Comparison of ENCODE assay signal across 8 cellular contexts in genomic region chr7:26375604-26376207, GRCh38.
A peak's percentile ranks its signal among the peaks of the same experiment; 100 is the strongest.
DNase-seq lines count a peak whose midpoint lies in the region; ATAC-seq, FAIRE-seq and TF ChIP-seq lines count a peak whose summit lies in the region.

No MANE protein-coding gene starts in this region.

- H3K36me3 Mint-ChIP-seq in CD4-positive, alpha-beta memory T cell: peaks cover 15 to 18% of the 10 kb centered on the region in 2 donors
- peaks cover 4% of the 10 kb centered on the region for H3K36me3 Mint-ChIP-seq in neural progenitor cell

- TF ChIP-seq CTCF in MM.1S (IDR thresholded peaks at IDR 0.05; ENCODE audit: low read length) (no peak), GM12878 (IDR thresholded peaks at IDR 0.05 in 2 of 3, conservative IDR thresholded peaks at IDR 0.05 in 1 of 3; ENCODE audit: control insufficient read depth in 2 of 3, extremely low read depth in 1 of 3, insufficient read depth in 1 of 3, low read depth in 3 of 3, low read length in 3 of 3) (no peak), neural progenitor cell (IDR thresholded peaks at IDR 0.05) (no peak)

- no peaks in the 10 kb centered on the region for H3K9me2 ChIP-seq in MM.1S (replicated peaks; ENCODE audit: insufficient read depth, low read length)

- H3K27ac Mint-ChIP-seq in CD4-positive, alpha-beta memory T cell: no peak overlapping the region
- peak overlapping the region; percentile 95 for H3K27ac Mint-ChIP-seq in neural progenitor cell

- TF ChIP-seq POLR2A in GM12878 (IDR thresholded peaks at IDR 0.05; ENCODE audit: low read depth, low read length): no peak

- H3K27me3 Mint-ChIP-seq in CD4-positive, alpha-beta memory T cell: peaks cover 13 to 23% of the 10 kb centered on the region in 2 donors
- H3K27me3 Mint-ChIP-seq in neural progenitor cell (ENCODE audit: insufficient read depth, low read depth): no peaks in the 10 kb centered on the region

- H3K4me1 Mint-ChIP-seq in CD4-positive, alpha-beta memory T cell: peaks cover 0 to 7% (median 5%) of the 10 kb centered on the region in 4 donors
- H3K4me1 Mint-ChIP-seq in neural progenitor cell: peaks cover 39% of the 10 kb centered on the region

- SMC1A ChIA-PET in GM12878 (lab: Charles Lee; ENCODE audit: uncharacterized antibody, unreplicated experiment): interaction anchor here (0.9 to 1.9 kb wide), 12 partner anchors 8 to 497 kb away, joined by 3 to 7 read pairs (median 4); no protein-coding TSS in a partner anchor

- H2AFZ ChIP-seq in MM.1S (ENCODE audit: low read length) (no peak overlapping the region), GM12878 (ENCODE audit: control insufficient read depth, low read depth, low read length) (no peak overlapping the region), neural progenitor cell (replicated peaks) (peak overlapping the region; percentile 21)

- H3K27ac ChIP-seq in CD4-positive, alpha-beta memory T cell (ENCODE audit: low read depth, low read length): no peak overlapping the region
- H3K27ac ChIP-seq in MM.1S (ENCODE audit: low read length) (no peak overlapping the region), GM12878 (ENCODE audit: control insufficient read depth, insufficient read depth) (no peak overlapping the region), neural progenitor cell (no peak overlapping the region)

- peak overlapping the region; percentile 98 for H3K4me2 ChIP-seq in MM.1S (ENCODE audit: low read depth, low read length)
- peak overlapping the region; percentile 99 for H3K4me2 ChIP-seq in GM12878 (ENCODE audit: control insufficient read depth, insufficient read depth)
- peak overlapping the region; percentile 85 for H3K4me2 ChIP-seq in neural progenitor cell

- peak overlapping the region; percentile 46 to 79 (median 73) for H3K4me3 Mint-ChIP-seq in CD4-positive, alpha-beta memory T cell
- peak overlapping the region; percentile 95 for H3K4me3 Mint-ChIP-seq in neural progenitor cell

- no peaks in the 10 kb centered on the region for H3K79me2 ChIP-seq in MM.1S (ENCODE audit: low read length)
- no peaks in the 10 kb centered on the region for H3K79me2 ChIP-seq in GM12878 (ENCODE audit: control insufficient read depth, insufficient read depth, low read length)
- H3K79me2 ChIP-seq in neural progenitor cell (ENCODE audit: low read depth): no peaks in the 10 kb centered on the region

- peak; percentile 8 for ATAC-seq in GM19372 (IDR thresholded peaks at IDR 0.05; ENCODE audit: low read depth, unreplicated experiment)
- no peak for ATAC-seq in GM12878

- BruUV-seq in GM12878 (replicated peaks; lab: Mats Ljungman, UMichigan): no TSS peak

- POLR2A ChIA-PET in CD4-positive, alpha-beta memory T cell (lab: Charles Lee; ENCODE audit: partially characterized antibody): interaction anchor here (1.4 kb wide), 1 partner anchor 11 kb away, joined by 4 read pairs; no protein-coding TSS in a partner anchor
- POLR2A ChIA-PET in GM12878 (lab: Charles Lee): no interaction called here

- H3K36me3 ChIP-seq in CD4-positive, alpha-beta memory T cell (ENCODE audit: insufficient read depth, low read length): no peaks in the 10 kb centered on the region
- H3K36me3 ChIP-seq in MM.1S (replicated peaks; ENCODE audit: insufficient read depth, low read length): no peaks in the 10 kb centered on the region
- no peaks in the 10 kb centered on the region; a peak in 1 of 4 replicates for H3K36me3 ChIP-seq in GM12878 (ENCODE audit: control insufficient read depth in 2 of 2, insufficient read depth in 2 of 2, low read length in 1 of 2)
- H3K36me3 ChIP-seq in neural progenitor cell: no peaks in the 10 kb centered on the region

- H3K9me3 Mint-ChIP-seq in CD4-positive, alpha-beta memory T cell: no peaks in the 10 kb centered on the region
- no peaks in the 10 kb centered on the region for H3K9me3 Mint-ChIP-seq in neural progenitor cell

- H3F3A ChIP-seq in MM.1S (ENCODE audit: insufficient read depth, low read length): no peaks in the 10 kb centered on the region
- H3F3A ChIP-seq in neural progenitor cell (ENCODE audit: low read depth): peaks cover 10% of the 10 kb centered on the region

- no peaks in the 10 kb centered on the region for H3K9me3 ChIP-seq in CD4-positive, alpha-beta memory T cell (ENCODE audit: control insufficient read depth in 1 of 2, low read length in 2 of 2)
- no peaks in the 10 kb centered on the region for H3K9me3 ChIP-seq in MM.1S (replicated peaks; ENCODE audit: insufficient read depth, low read length)
- no peaks in the 10 kb centered on the region for H3K9me3 ChIP-seq in GM12878 (replicated peaks; ENCODE audit: control insufficient read depth, insufficient read depth, low read length)
- no peaks in the 10 kb centered on the region for H3K9me3 ChIP-seq in neural progenitor cell (ENCODE audit: low read depth)

- no peak for TF ChIP-seq RAD21 in GM12878 (IDR thresholded peaks at IDR 0.05; ENCODE audit: insufficient read depth, low read depth, low read length)

- in situ Hi-C loops in GM12878 (cut with MboI): no loop called here

- H4K20me1 ChIP-seq in MM.1S (ENCODE audit: insufficient read depth, low read length) (no peaks in the 10 kb centered on the region), GM12878 (ENCODE audit: control insufficient read depth, insufficient read depth) (no peaks in the 10 kb centered on the region), neural progenitor cell (ENCODE audit: low read depth) (no peaks in the 10 kb centered on the region)

- H3K9ac ChIP-seq in MM.1S (ENCODE audit: low read length) (no peak overlapping the region), GM12878 (ENCODE audit: control insufficient read depth, insufficient read depth, low read length) (no peak overlapping the region), neural progenitor cell (no peak overlapping the region)

- intact Hi-C loops in CD4-positive, alpha-beta memory T cell (cut with micrococcal nuclease): loop anchor here (1.0 to 5.0 kb wide), 2 partner anchors 292 to 423 kb away; no protein-coding TSS in a partner anchor
- intact Hi-C loops in GM12878 (cut with micrococcal nuclease; ENCODE audit: unreplicated experiment): no loop called here

- CTCF ChIA-PET in CD4-positive, alpha-beta memory T cell (lab: Charles Lee; ENCODE audit: partially characterized antibody): interaction anchor here (1.2 to 2.8 kb wide), 5 partner anchors 10 to 483 kb away, joined by 3 to 21 read pairs (median 4); no protein-coding TSS in a partner anchor
- CTCF ChIA-PET in GM12878 (lab: Yijun Ruan, JAX): interaction anchor here (0.8 to 3.0 kb wide), 10 partner anchors 10 to 483 kb away, joined by 3 to 20 read pairs (median 5); no protein-coding TSS in a partner anchor

- peaks cover 11% of the 10 kb centered on the region for H3K27me3 ChIP-seq in CD4-positive, alpha-beta memory T cell (ENCODE audit: insufficient read depth, low read length)
- H3K27me3 ChIP-seq in MM.1S (replicated peaks; ENCODE audit: insufficient read depth, low read length) (peaks cover 76% of the 10 kb centered on the region), GM12878 (replicated peaks in 1 of 2; ENCODE audit: control insufficient read depth in 2 of 2, insufficient read depth in 2 of 2, low read length in 1 of 2) (no peaks in the 10 kb centered on the region), neural progenitor cell (peaks cover 23% of the 10 kb centered on the region)

- no peak for TF ChIP-seq EP300 in GM12878 (IDR thresholded peaks at IDR 0.05; ENCODE audit: borderline replicate concordance in 1 of 2, control insufficient read depth in 1 of 2, low read depth in 2 of 2, low read length in 2 of 2)

- H3K4me1 ChIP-seq in CD4-positive, alpha-beta memory T cell (ENCODE audit: insufficient read depth, low read length): peaks cover 8% of the 10 kb centered on the region
- H3K4me1 ChIP-seq in MM.1S (ENCODE audit: low read length): no peaks in the 10 kb centered on the region
- peaks cover 7% of the 10 kb centered on the region for H3K4me1 ChIP-seq in GM12878 (ENCODE audit: control insufficient read depth, insufficient read depth, low read length)
- H3K4me1 ChIP-seq in neural progenitor cell: peaks cover 14% of the 10 kb centered on the region

- no peak for DNase-seq in CD4-positive, alpha-beta memory T cell
- DNase-seq in MM.1S: no peak
- DNase-seq in GM12878 (ENCODE audit: low read depth, low spot score): no peak
- peak; percentile 4 for DNase-seq in neural progenitor cell (ENCODE audit: low spot score)
- no peak for DNase-seq in GM19240 (ENCODE audit: insufficient read length, low spot score)
- DNase-seq in NK-92 (lab: John Stamatoyannopoulos, UW; ENCODE audit: unreplicated experiment): no peak
- DNase-seq in NOMO-1 treated with dmso at 0.1 percent for 144 hours (lab: John Stamatoyannopoulos, UW; ENCODE audit: unreplicated experiment): no peak

- 17% methylated on average over 19 of the region's 23 CpGs for WGBS in GM12878 (ENCODE audit: insufficient coverage, insufficient replicate concordance, low lambda C conversion rate, missing lambda C conversion rate)

- no peak overlapping the region for H3K4me3 ChIP-seq in CD4-positive, alpha-beta memory T cell (ENCODE audit: low read length in 2 of 2)
- H3K4me3 ChIP-seq in MM.1S (ENCODE audit: low read length): peak overlapping the region; percentile 67; the same call in 1 of the 2 replicates
- peak overlapping the region; percentile 38; the same call in 1 of the 2 replicates for H3K4me3 ChIP-seq in GM12878
- H3K4me3 ChIP-seq in neural progenitor cell: peak overlapping the region; percentile 68

- FAIRE-seq in GM12878 (lab: Jason Lieb, UNC): no peak

- RAD21 ChIA-PET in GM12878 (lab: Charles Lee; ENCODE audit: unreplicated experiment): interaction anchor here (0.7 to 1.2 kb wide), 4 partner anchors 11 to 292 kb away, joined by 3 to 4 read pairs (median 3); no protein-coding TSS in a partner anchor

TF ChIP-seq in GM12878, 131 proteins besides CTCF, POLR2A, EP300 and RAD21 (continues in another document):
- TF ChIP-seq BCLAF1 (IDR thresholded peaks at IDR 0.05): no peak
- TF ChIP-seq BRCA1 (IDR thresholded peaks at IDR 0.05; ENCODE audit: low read depth, low read length): no peak

Comparison
In these comparisons a context has a peak if more than half of its experiments do, and no peak if none do; other contexts are left out.
1. H3K4me3 ChIP-seq: peak in MM.1S (single experiment), GM12878 (single experiment) and neural progenitor cell (single experiment); none in CD4-positive, alpha-beta memory T cell (0 of 2).
2. Peak in every context shown above with its lines, with median percentiles within 50 percentile points of each other: H3K4me2 ChIP-seq.